In genomic region chr6:11143394-11144371, GRCh38 we compare ENCODE assay signal across 1 cellular context.
TF ChIP-seq lines count a peak whose summit lies in the region.

No MANE protein-coding gene starts in this region.

TF ChIP-seq in HepG2, 621 proteins besides CTCF, POLR2A, EP300 and RAD21 (continued from another document and continues in another):
- TF ChIP-seq ARID5B (CRISPR knock-in tag; IDR thresholded peaks at IDR 0.05) = peak; percentile 92
- TF ChIP-seq CSRNP2 (CRISPR knock-in tag; conservative IDR thresholded peaks at IDR 0.05; ENCODE audit: low read depth) = no peak
- TF ChIP-seq, protein P1, sequence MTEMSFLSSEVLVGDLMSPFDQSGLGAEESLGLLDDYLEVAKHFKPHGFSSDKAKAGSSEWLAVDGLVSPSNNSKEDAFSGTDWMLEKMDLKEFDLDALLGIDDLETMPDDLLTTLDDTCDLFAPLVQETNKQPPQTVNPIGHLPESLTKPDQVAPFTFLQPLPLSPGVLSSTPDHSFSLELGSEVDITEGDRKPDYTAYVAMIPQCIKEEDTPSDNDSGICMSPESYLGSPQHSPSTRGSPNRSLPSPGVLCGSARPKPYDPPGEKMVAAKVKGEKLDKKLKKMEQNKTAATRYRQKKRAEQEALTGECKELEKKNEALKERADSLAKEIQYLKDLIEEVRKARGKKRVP (CRISPR knock-in tag; IDR thresholded peaks at IDR 0.05) = peak in 1 of 2 experiments; percentile 57; a peak in 2 of 4 replicates
- TF ChIP-seq, protein P2, sequence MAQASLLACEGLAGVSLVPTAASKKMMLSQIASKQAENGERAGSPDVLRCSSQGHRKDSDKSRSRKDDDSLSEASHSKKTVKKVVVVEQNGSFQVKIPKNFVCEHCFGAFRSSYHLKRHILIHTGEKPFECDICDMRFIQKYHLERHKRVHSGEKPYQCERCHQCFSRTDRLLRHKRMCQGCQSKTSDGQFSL (CRISPR knock-in tag; IDR thresholded peaks at IDR 0.05) = no peak
- no peak for TF ChIP-seq FOXM1 (CRISPR knock-in tag; IDR thresholded peaks at IDR 0.05)
- TF ChIP-seq, protein P3, sequence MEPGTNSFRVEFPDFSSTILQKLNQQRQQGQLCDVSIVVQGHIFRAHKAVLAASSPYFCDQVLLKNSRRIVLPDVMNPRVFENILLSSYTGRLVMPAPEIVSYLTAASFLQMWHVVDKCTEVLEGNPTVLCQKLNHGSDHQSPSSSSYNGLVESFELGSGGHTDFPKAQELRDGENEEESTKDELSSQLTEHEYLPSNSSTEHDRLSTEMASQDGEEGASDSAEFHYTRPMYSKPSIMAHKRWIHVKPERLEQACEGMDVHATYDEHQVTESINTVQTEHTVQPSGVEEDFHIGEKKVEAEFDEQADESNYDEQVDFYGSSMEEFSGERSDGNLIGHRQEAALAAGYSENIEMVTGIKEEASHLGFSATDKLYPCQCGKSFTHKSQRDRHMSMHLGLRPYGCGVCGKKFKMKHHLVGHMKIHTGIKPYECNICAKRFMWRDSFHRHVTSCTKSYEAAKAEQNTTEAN (CRISPR knock-in tag; conservative IDR thresholded peaks at IDR 0.05) = peak; percentile 64
- TF ChIP-seq ZNF180 (CRISPR knock-in tag; IDR thresholded peaks at IDR 0.05; ENCODE audit: borderline replicate concordance, low read depth) = no peak
- TF ChIP-seq CCDC6 (CRISPR knock-in tag; IDR thresholded peaks at IDR 0.05) = no peak
- TF ChIP-seq U2AF1 (optimal IDR thresholded peaks at IDR 0.05; ENCODE audit: low read depth, low read length) = no peak
- peak; percentile 92 for TF ChIP-seq ZBTB38 (CRISPR knock-in tag; IDR thresholded peaks at IDR 0.05)
- TF ChIP-seq JUN (CRISPR knock-in tag; IDR thresholded peaks at IDR 0.05) = peak; percentile 94
- TF ChIP-seq ZNF441 (CRISPR knock-in tag; IDR thresholded peaks at IDR 0.05; ENCODE audit: borderline replicate concordance) = peak; percentile 81
- no peak for TF ChIP-seq CREBL2 (CRISPR knock-in tag; IDR thresholded peaks at IDR 0.05; ENCODE audit: borderline replicate concordance)
- TF ChIP-seq, protein P4, sequence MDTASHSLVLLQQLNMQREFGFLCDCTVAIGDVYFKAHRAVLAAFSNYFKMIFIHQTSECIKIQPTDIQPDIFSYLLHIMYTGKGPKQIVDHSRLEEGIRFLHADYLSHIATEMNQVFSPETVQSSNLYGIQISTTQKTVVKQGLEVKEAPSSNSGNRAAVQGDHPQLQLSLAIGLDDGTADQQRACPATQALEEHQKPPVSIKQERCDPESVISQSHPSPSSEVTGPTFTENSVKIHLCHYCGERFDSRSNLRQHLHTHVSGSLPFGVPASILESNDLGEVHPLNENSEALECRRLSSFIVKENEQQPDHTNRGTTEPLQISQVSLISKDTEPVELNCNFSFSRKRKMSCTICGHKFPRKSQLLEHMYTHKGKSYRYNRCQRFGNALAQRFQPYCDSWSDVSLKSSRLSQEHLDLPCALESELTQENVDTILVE (CRISPR knock-in tag; IDR thresholded peaks at IDR 0.05) = peak; percentile 77
- 0 out of 2 replicates have a peak, but pooled peaks have one; percentile 43 for TF ChIP-seq ZC3H13 (CRISPR knock-in tag; IDR thresholded peaks at IDR 0.05)
- TF ChIP-seq ZMYM2 (CRISPR knock-in tag; IDR thresholded peaks at IDR 0.05) = peak; percentile 39; the same call in 1 of the 2 replicates
- no peak for TF ChIP-seq ZNF367 (CRISPR knock-in tag; IDR thresholded peaks at IDR 0.05; ENCODE audit: borderline replicate concordance)
- TF ChIP-seq JUNB (CRISPR knock-in tag; IDR thresholded peaks at IDR 0.05; ENCODE audit: borderline replicate concordance) = peak; percentile 98
- TF ChIP-seq, protein P5, sequence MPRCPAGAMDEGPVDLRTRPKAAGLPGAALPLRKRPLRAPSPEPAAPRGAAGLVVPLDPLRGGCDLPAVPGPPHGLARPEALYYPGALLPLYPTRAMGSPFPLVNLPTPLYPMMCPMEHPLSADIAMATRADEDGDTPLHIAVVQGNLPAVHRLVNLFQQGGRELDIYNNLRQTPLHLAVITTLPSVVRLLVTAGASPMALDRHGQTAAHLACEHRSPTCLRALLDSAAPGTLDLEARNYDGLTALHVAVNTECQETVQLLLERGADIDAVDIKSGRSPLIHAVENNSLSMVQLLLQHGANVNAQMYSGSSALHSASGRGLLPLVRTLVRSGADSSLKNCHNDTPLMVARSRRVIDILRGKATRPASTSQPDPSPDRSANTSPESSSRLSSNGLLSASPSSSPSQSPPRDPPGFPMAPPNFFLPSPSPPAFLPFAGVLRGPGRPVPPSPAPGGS (CRISPR knock-in tag; IDR thresholded peaks at IDR 0.05) = no peak
- TF ChIP-seq KLF9 (CRISPR knock-in tag; IDR thresholded peaks at IDR 0.05; ENCODE audit: low read depth) = 0 out of 2 replicates have a peak, but pooled peaks have one; percentile 47
- TF ChIP-seq ZNF232 (CRISPR knock-in tag; IDR thresholded peaks at IDR 0.05; ENCODE audit: borderline replicate concordance) = peak; percentile 68; the same call in 1 of the 2 replicates
- peak; percentile 57; the same call in 1 of the 2 replicates for TF ChIP-seq HES4 (CRISPR knock-in tag; IDR thresholded peaks at IDR 0.05; ENCODE audit: borderline replicate concordance)
- TF ChIP-seq ZNF660 (CRISPR knock-in tag; IDR thresholded peaks at IDR 0.05; ENCODE audit: borderline replicate concordance, low read depth) = no peak
- peak; percentile 100 for TF ChIP-seq FOSL2 (CRISPR knock-in tag; IDR thresholded peaks at IDR 0.05)
- peak; percentile 80; the same call in 1 of the 2 replicates for TF ChIP-seq KDM4B (CRISPR knock-in tag; IDR thresholded peaks at IDR 0.05)
- TF ChIP-seq ZNF143 (CRISPR knock-in tag; IDR thresholded peaks at IDR 0.05) = no peak
- peak; percentile 90 for TF ChIP-seq KLF6 (CRISPR knock-in tag; IDR thresholded peaks at IDR 0.05)
- peak; percentile 86 for TF ChIP-seq MAFG (CRISPR knock-in tag; IDR thresholded peaks at IDR 0.05)
- no peak; the same call in 1 of the 2 replicates for TF ChIP-seq ZNF572 (CRISPR knock-in tag; IDR thresholded peaks at IDR 0.05)
- TF ChIP-seq NR2F1 (CRISPR knock-in tag; IDR thresholded peaks at IDR 0.05) = peak in 1 of 2 experiments; percentile 25; a peak in 1 of 4 replicates
- no peak for TF ChIP-seq NR1H2 (CRISPR knock-in tag; IDR thresholded peaks at IDR 0.05; ENCODE audit: borderline replicate concordance, low read depth)
- no peak for TF ChIP-seq GZF1 (CRISPR knock-in tag; IDR thresholded peaks at IDR 0.05)
- no peak for TF ChIP-seq ZMAT5 (CRISPR knock-in tag; IDR thresholded peaks at IDR 0.05; ENCODE audit: borderline replicate concordance, low read depth)
- no peak for TF ChIP-seq MBD4 (IDR thresholded peaks at IDR 0.05; ENCODE audit: borderline replicate concordance, low read length)
- TF ChIP-seq EED (CRISPR knock-in tag; IDR thresholded peaks at IDR 0.05) = no peak
- TF ChIP-seq, protein P6, sequence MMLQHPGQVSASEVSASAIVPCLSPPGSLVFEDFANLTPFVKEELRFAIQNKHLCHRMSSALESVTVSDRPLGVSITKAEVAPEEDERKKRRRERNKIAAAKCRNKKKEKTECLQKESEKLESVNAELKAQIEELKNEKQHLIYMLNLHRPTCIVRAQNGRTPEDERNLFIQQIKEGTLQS (CRISPR knock-in tag; IDR thresholded peaks at IDR 0.05) = peak; percentile 100
- peak; percentile 85 for TF ChIP-seq FOXA3 (CRISPR knock-in tag; IDR thresholded peaks at IDR 0.05)
- 0 out of 2 replicates have a peak, but pooled peaks have one; percentile 49 for TF ChIP-seq TRAFD1 (CRISPR knock-in tag; IDR thresholded peaks at IDR 0.05; ENCODE audit: borderline replicate concordance)
- peak; percentile 78; the same call in 1 of the 2 replicates for TF ChIP-seq NFKBIZ (CRISPR knock-in tag; IDR thresholded peaks at IDR 0.05)
- peak; percentile 84 for TF ChIP-seq HDAC2 (CRISPR knock-in tag; IDR thresholded peaks at IDR 0.05)
- TF ChIP-seq, protein P7, sequence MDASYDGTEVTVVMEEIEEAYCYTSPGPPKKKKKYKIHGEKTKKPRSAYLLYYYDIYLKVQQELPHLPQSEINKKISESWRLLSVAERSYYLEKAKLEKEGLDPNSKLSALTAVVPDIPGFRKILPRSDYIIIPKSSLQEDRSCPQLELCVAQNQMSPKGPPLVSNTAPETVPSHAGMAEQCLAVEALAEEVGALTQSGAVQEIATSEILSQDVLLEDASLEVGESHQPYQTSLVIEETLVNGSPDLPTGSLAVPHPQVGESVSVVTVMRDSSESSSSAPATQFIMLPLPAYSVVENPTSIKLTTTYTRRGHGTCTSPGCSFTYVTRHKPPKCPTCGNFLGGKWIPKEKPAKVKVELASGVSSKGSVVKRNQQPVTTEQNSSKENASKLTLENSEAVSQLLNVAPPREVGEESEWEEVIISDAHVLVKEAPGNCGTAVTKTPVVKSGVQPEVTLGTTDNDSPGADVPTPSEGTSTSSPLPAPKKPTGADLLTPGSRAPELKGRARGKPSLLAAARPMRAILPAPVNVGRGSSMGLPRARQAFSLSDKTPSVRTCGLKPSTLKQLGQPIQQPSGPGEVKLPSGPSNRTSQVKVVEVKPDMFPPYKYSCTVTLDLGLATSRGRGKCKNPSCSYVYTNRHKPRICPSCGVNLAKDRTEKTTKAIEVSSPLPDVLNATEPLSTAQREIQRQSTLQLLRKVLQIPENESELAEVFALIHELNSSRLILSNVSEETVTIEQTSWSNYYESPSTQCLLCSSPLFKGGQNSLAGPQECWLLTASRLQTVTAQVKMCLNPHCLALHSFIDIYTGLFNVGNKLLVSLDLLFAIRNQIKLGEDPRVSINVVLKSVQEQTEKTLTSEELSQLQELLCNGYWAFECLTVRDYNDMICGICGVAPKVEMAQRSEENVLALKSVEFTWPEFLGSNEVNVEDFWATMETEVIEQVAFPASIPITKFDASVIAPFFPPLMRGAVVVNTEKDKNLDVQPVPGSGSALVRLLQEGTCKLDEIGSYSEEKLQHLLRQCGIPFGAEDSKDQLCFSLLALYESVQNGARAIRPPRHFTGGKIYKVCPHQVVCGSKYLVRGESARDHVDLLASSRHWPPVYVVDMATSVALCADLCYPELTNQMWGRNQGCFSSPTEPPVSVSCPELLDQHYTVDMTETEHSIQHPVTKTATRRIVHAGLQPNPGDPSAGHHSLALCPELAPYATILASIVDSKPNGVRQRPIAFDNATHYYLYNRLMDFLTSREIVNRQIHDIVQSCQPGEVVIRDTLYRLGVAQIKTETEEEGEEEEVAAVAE (CRISPR knock-in tag; IDR thresholded peaks at IDR 0.05; ENCODE audit: borderline replicate concordance) = peak; percentile 88
- peak; percentile 73; the same call in 1 of the 2 replicates for TF ChIP-seq REL (CRISPR knock-in tag; conservative IDR thresholded peaks at IDR 0.05)
- peak; percentile 82 for TF ChIP-seq RXRB (CRISPR knock-in tag; IDR thresholded peaks at IDR 0.05; ENCODE audit: borderline replicate concordance)
